ENCODE assay signal across 18 cellular contexts in the genomic region with DNA sequence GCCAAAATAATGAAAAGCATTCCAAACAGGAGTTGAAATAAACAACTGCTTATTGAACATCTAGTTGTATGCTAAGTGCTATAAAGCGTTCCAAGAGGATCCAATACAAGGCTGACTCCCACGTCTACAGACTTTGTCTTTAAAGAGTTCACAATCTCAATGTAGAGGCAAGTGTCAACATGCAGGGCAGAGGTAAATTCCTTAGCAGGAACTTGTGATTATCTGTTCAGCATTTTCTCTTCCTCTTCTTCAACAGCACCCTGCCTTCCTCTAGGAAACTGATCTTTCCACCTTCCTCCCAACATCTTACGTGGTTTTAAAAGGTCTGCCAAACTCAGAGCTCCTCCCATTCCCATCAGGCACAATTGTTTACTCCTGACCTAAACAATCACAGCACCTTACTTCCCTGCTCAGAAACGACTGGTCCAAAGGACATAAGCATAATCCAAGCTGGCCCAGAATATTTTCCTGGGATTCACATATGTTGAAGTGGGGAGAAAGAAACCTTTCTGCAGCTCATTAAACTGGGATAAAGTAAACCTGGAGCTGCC.
DNase-seq lines count a peak whose midpoint lies in the region; ATAC-seq, FAIRE-seq and TF ChIP-seq lines count a peak whose summit lies in the region.
"Had no signal": no experiment of that assay in that cellular context is flagged by ENCODE, and none has a peak within 500 bp of the region (broad histone marks: within the 10 kb centered on the region; RNA-seq: fewer than 3 reads in every experiment).

No MANE protein-coding gene starts in this region.

- H3K9me3 Mint-ChIP-seq in naive B cell: no peaks in the 10 kb centered on the region
- H3K9me3 Mint-ChIP-seq in activated T-cell treated with anti-CD3 and anti-CD28 coated beads, Interleukin-2, amount 50 U/mL, for 72 hours: no peaks in the 10 kb centered on the region
- H3K9me3 Mint-ChIP-seq: activated CD4-positive, alpha-beta memory T cell treated with anti-CD3 and anti-CD28 coated beads, Interleukin-2, amount 10 ng/mL, durations not matched to agents 7 days and 5 days; activated naive CD8-positive, alpha-beta T cell treated with anti-CD3 and anti-CD28 coated beads for 36 hours had no signal

- DNase-seq in GM12892 (ENCODE audit: insufficient read length): no peak
- peak; percentile 3 for DNase-seq in M059J (ENCODE audit: low read depth)
- peak; percentile 78 for DNase-seq in epithelial cell of esophagus (ENCODE audit: low read depth)
- no peak for DNase-seq in naive B cell
- DNase-seq in activated CD4-positive, CD25-positive, alpha-beta regulatory T cell (lab: John Stamatoyannopoulos, UW): no peak
- no peak for DNase-seq in activated T-cell treated with anti-CD3 and anti-CD28 coated beads, Interleukin-2, amount 50 U/mL, for 72 hours
- DNase-seq in T-helper 2 cell: no peak
- no peak for DNase-seq in ACHN
- DNase-seq: activated CD4-positive, alpha-beta memory T cell treated with anti-CD3 and anti-CD28 coated beads, Interleukin-2, amount 10 ng/mL, durations not matched to agents 7 days and 5 days; activated naive CD8-positive, alpha-beta T cell treated with anti-CD3 and anti-CD28 coated beads for 36 hours; activated T-cell treated with anti-CD3 and anti-CD28 coated beads, Interleukin-2, amount 50 U/mL, for 48 hours; GOT3; Kasumi-1; NCI-H1436; NCI-H82; ovary; Peyer's patch; stimulated activated CD4-positive, alpha-beta T cell treated with anti-CD3 and anti-CD28 coated beads, Interleukin-2, amount 100 ng/mL, for 48 hours had no signal

- peaks cover 3 to 7% (median 6%) of the 10 kb centered on the region in 3 donors for H3K4me1 Mint-ChIP-seq in naive B cell
- H3K4me1 Mint-ChIP-seq in activated T-cell treated with anti-CD3 and anti-CD28 coated beads, Interleukin-2, amount 50 U/mL, for 72 hours (ENCODE audit: low read depth): no peaks in the 10 kb centered on the region
- H3K4me1 Mint-ChIP-seq: activated CD4-positive, alpha-beta memory T cell treated with anti-CD3 and anti-CD28 coated beads, Interleukin-2, amount 10 ng/mL, durations not matched to agents 7 days and 5 days; activated naive CD8-positive, alpha-beta T cell treated with anti-CD3 and anti-CD28 coated beads for 36 hours had no signal

- no peaks in the 10 kb centered on the region for H3K27me3 Mint-ChIP-seq in naive B cell
- H3K27me3 Mint-ChIP-seq in activated T-cell treated with anti-CD3 and anti-CD28 coated beads, Interleukin-2, amount 50 U/mL, for 72 hours (ENCODE audit: low read depth): no peaks in the 10 kb centered on the region
- H3K27me3 Mint-ChIP-seq: activated CD4-positive, alpha-beta memory T cell treated with anti-CD3 and anti-CD28 coated beads, Interleukin-2, amount 10 ng/mL, durations not matched to agents 7 days and 5 days; activated naive CD8-positive, alpha-beta T cell treated with anti-CD3 and anti-CD28 coated beads for 36 hours had no signal

- H3K4me3 ChIP-seq in epithelial cell of esophagus (ENCODE audit: low read length): no peak overlapping the region
- H3K4me3 ChIP-seq: ovary, Peyer's patch had no signal

- no peak for TF ChIP-seq POLR2A in GM12892 (IDR thresholded peaks at IDR 0.05; ENCODE audit: low read depth, low read length)

- ATAC-seq in naive B cell (ENCODE audit: low read depth in 2 of 2): no peak
- no peak for ATAC-seq in activated T-cell treated with anti-CD3 and anti-CD28 coated beads, Interleukin-2, amount 50 U/mL, for 72 hours (replicated peaks in 1 of 2)

- peak; percentile 66 for FAIRE-seq in GM12892 (lab: Jason Lieb, UNC)

- peak overlapping the region in 5 of 6 donors; percentile 5 to 66 (median 26) for H3K27ac Mint-ChIP-seq in naive B cell
- H3K27ac Mint-ChIP-seq in activated T-cell treated with anti-CD3 and anti-CD28 coated beads, Interleukin-2, amount 50 U/mL, for 72 hours: no peak overlapping the region
- H3K27ac Mint-ChIP-seq: activated CD4-positive, alpha-beta memory T cell treated with anti-CD3 and anti-CD28 coated beads, Interleukin-2, amount 10 ng/mL, durations not matched to agents 7 days and 5 days; activated naive CD8-positive, alpha-beta T cell treated with anti-CD3 and anti-CD28 coated beads for 36 hours had no signal

- no peak overlapping the region for H3K4me3 Mint-ChIP-seq in naive B cell
- H3K4me3 Mint-ChIP-seq in activated T-cell treated with anti-CD3 and anti-CD28 coated beads, Interleukin-2, amount 50 U/mL, for 72 hours: no peak overlapping the region
- H3K4me3 Mint-ChIP-seq: activated CD4-positive, alpha-beta memory T cell treated with anti-CD3 and anti-CD28 coated beads, Interleukin-2, amount 10 ng/mL, durations not matched to agents 7 days and 5 days; activated naive CD8-positive, alpha-beta T cell treated with anti-CD3 and anti-CD28 coated beads for 36 hours had no signal

- peaks cover 11 to 14% of the 10 kb centered on the region in 2 donors for H3K36me3 Mint-ChIP-seq in naive B cell
- peaks cover 0 to 7% of the 10 kb centered on the region in 2 donors for H3K36me3 Mint-ChIP-seq in activated T-cell treated with anti-CD3 and anti-CD28 coated beads, Interleukin-2, amount 50 U/mL, for 72 hours (ENCODE audit: insufficient read depth in 2 of 2)

- in situ Hi-C loops in ACHN (cut with HindIII; ENCODE audit: low pct_ligation_motif_present, low pct_unique_long_range_greater_than_20kb, low sequenced_read_pairs): no loop called here

- TF ChIP-seq CTCF in epithelial cell of esophagus (IDR thresholded peaks at IDR 0.05; ENCODE audit: insufficient read depth, low read depth, low read length, missing control alignments): no peak

Comparison
In these comparisons a context has a peak if more than half of its experiments do, and no peak if none do; other contexts are left out.
1. DNase-seq: peak in M059J (single experiment) and epithelial cell of esophagus (single experiment); none in GM12892 (single experiment), naive B cell (single experiment), activated CD4-positive, CD25-positive, alpha-beta regulatory T cell (0 of 4), activated T-cell treated with anti-CD3 and anti-CD28 coated beads, Interleukin-2, amount 50 U/mL, for 72 hours (0 of 2), T-helper 2 cell (0 of 5) and ACHN (single experiment).